ENCODE assay signal across 10 cellular contexts in the genomic region with DNA sequence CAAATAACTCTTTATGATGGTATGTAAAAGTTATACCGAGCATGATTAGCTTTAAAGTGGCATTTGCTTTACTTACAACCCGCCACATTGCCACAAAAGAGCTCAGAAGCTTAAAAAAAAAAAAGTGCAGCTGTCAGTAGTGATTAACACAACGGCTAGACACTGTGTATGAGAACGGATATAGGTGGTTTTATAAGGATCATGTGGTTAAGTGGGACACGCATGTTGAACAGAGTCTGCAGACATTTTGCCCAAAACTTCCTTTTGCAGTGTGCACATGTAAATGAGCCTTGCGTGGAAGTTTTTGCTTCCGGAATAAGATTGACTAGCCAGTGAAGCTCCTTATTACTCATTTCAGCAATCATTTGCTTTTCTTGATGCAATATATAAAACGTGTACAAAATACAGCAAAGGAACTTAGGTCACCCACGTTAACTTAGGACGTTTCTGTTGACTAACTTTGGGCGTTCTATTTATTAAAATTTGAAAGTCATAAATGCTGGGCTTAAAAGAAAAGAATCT. TPM values are rescaled to one million over a fixed set of nuclear protein-coding genes. Genes with fewer than 3 reads are reported as not detected.
DNase-seq lines count a peak whose midpoint lies in the region; ATAC-seq and TF ChIP-seq lines count a peak whose summit lies in the region.
"Had no signal": no experiment of that assay in that cellular context is flagged by ENCODE, and none has a peak within 500 bp of the region (broad histone marks: within the 10 kb centered on the region; RNA-seq: fewer than 3 reads in every experiment).

No MANE protein-coding gene starts in this region.

- H3K9me3 ChIP-seq in SJCRH30 (replicated peaks) (no peaks in the 10 kb centered on the region), ovary (no peaks in the 10 kb centered on the region)
- H3K9me3 ChIP-seq: body of pancreas had no signal

- H3K27ac ChIP-seq in SJCRH30 (peak overlapping the region; percentile 39), ovary (no peak overlapping the region)

- H3K4me3 ChIP-seq in SJCRH30 (peak overlapping the region; percentile 3), ovary (no peak overlapping the region)
- H3K4me3 ChIP-seq: body of pancreas had no signal

- no peak for TF ChIP-seq POLR2A in ovary (IDR thresholded peaks at IDR 0.05)

- H3K4me1 ChIP-seq in SJCRH30: peaks cover 13% of the 10 kb centered on the region
- H3K4me1 ChIP-seq in ovary (ENCODE audit: insufficient read depth): no peaks in the 10 kb centered on the region

- no peaks in the 10 kb centered on the region for H3K27me3 ChIP-seq in SJCRH30
- no peaks in the 10 kb centered on the region for H3K27me3 ChIP-seq in ovary
- H3K27me3 ChIP-seq: body of pancreas had no signal

- H3K36me3 ChIP-seq in SJCRH30 (no peaks in the 10 kb centered on the region), ovary (no peaks in the 10 kb centered on the region)

- peak; percentile 59 for DNase-seq in activated naive CD4-positive, alpha-beta T cell treated with Interleukin-2 at 50 U/mL for 16 hours
- DNase-seq in activated naive CD4-positive, alpha-beta T cell (lab: John Stamatoyannopoulos, UW): no peak
- DNase-seq in SJCRH30 (peak; percentile 25 to 75), amniotic epithelial cell (ENCODE audit: low read depth) (peak; percentile 87), ovary (no peak), NCI-H2107 (lab: John Stamatoyannopoulos, UW) (no peak), A172 (ENCODE audit: low spot score) (no peak)

- no peak for TF ChIP-seq CTCF in ovary (IDR thresholded peaks at IDR 0.05)

- peak; percentile 98 for ATAC-seq in HG03095 (IDR thresholded peaks at IDR 0.05; ENCODE audit: unreplicated experiment)
- ATAC-seq: body of pancreas had no signal

- WGBS in ovary, 3 donors: 75 to 77% (median 75%) methylated on average over 11 of the region's 11 CpGs

- TF ChIP-seq EP300 in ovary (IDR thresholded peaks at IDR 0.05): peak; percentile 10

- intact Hi-C loops in ovary (cut with DNase I): no loop called here

RNA-seq across cellular contexts. Expression of a gene that starts 58.7 kb away (rescaled TPM):
- total RNA-seq in SJCRH30 (2014; rRNA removed; shearing (Covaris generic)): not detected in 2 replicates
- 100 to 1,000 TPM in 1 of 7 donors, 10 to 100 TPM in 4, 1 to 10 TPM in 2; 7.5 to 129 (median 17.3) TPM for total RNA-seq in ovary
- 10 to 100 TPM in 1 of 2 donors, 1 to 10 TPM in 1; 8.7 to 11.8 TPM for polyA plus RNA-seq in ovary
- not detected in 2 replicates for total RNA-seq in A172 (2014; rRNA removed; shearing (Covaris generic))
- polyA plus RNA-seq: BJ had no signal

Comparison
In these comparisons a context has a peak if more than half of its experiments do, and no peak if none do; other contexts are left out.
1. DNase-seq: peak in activated naive CD4-positive, alpha-beta T cell treated with Interleukin-2 at 50 U/mL for 16 hours (single experiment), SJCRH30 (2 of 2) and amniotic epithelial cell (single experiment); none in activated naive CD4-positive, alpha-beta T cell (0 of 4), ovary (0 of 5), NCI-H2107 (single experiment) and A172 (single experiment).